In the genomic region with DNA sequence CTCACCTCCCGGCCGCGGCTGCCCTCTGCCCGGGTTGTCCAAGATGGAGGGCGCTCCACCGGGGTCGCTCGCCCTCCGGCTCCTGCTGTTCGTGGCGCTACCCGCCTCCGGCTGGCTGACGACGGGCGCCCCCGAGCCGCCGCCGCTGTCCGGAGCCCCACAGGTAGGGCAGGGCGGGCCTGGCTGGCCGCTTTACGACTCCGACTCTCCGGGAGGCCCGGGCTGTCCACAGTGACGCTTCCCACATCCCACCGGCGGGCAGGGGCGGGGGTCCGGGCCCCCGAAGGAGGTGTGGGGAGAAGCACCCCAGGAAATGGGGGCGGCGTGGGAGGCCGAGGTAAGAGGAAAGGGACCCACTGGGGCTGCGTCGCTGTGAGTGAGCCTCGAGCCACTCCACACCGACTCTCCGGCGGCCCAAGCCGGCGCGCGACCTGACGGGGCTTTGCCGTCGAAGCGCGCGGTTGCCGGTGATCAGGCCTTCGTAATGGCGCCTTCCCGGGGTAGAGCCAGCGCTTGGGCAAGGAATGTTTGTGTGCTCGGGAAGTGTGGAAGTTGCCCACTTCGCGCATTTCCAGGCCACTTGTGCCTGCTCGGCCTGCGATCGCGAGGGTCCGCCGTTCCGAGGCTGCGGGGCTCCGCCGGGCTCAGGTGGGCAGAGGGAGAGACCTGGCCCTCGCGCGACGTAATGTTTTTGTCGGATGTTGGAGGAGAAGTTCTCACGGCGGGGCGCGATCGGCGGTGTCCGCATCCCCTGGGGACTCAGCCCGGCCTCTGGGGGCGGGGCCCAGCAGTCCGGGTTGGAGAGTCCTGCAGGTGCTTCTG, we compare ENCODE assay signal across 8 cellular contexts. TPM values are rescaled to one million over a fixed set of nuclear protein-coding genes. Genes with fewer than 3 reads are reported as not detected.
DNase-seq lines count a peak whose midpoint lies in the region; ATAC-seq and TF ChIP-seq lines count a peak whose summit lies in the region.

A gene with protein sequence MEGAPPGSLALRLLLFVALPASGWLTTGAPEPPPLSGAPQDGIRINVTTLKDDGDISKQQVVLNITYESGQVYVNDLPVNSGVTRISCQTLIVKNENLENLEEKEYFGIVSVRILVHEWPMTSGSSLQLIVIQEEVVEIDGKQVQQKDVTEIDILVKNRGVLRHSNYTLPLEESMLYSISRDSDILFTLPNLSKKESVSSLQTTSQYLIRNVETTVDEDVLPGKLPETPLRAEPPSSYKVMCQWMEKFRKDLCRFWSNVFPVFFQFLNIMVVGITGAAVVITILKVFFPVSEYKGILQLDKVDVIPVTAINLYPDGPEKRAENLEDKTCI (plus strand): TSS at position 4 of the 822 bp plus-strand sequence. CDS start 40 bp downstream, at position 44.

- H2AFZ ChIP-seq in SK-N-SH (ENCODE audit: low read depth): peak within 1 kb of the TSS; percentile 100

- H3K4me3 Mint-ChIP-seq in Caco-2 (ENCODE audit: unreplicated experiment) (peak within 1 kb of the TSS; percentile 79), progenitor cell of endocrine pancreas (ENCODE audit: low read depth) (peak within 1 kb of the TSS; percentile 96)

- POLR2A ChIA-PET in Caco-2 (lab: Charles Lee) (interaction anchor here (0.5 to 1.2 kb wide), 4 partner anchors 21 to 240 kb away, joined by 3 to 6 read pairs (median 4); a partner anchor contains a TSS), SK-N-SH (lab: Yijun Ruan, JAX) (interaction anchor here (0.5 to 1.0 kb wide), 2 partner anchors 21 to 577 kb away, joined by 3 to 5 read pairs; a partner anchor contains a TSS)

- H3K9me3 Mint-ChIP-seq in Caco-2 (ENCODE audit: unreplicated experiment) (no peaks in the 10 kb centered on the region), progenitor cell of endocrine pancreas (ENCODE audit: low read depth) (no peaks in the 10 kb centered on the region)

- CTCF ChIA-PET in Caco-2 (lab: Charles Lee) (interaction anchor here (0.6 to 1.8 kb wide), 11 partner anchors 10 to 1301 kb away, joined by 3 to 13 read pairs (median 4); a partner anchor contains a TSS), SK-N-SH (lab: Yijun Ruan, JAX) (interaction anchor here (0.6 to 1.7 kb wide), 4 partner anchors 14 to 357 kb away, joined by 3 to 11 read pairs (median 6); no protein-coding TSS in a partner anchor)

- H3K36me3 Mint-ChIP-seq in Caco-2 (ENCODE audit: insufficient read depth, unreplicated experiment) (no peaks in the 10 kb centered on the region), progenitor cell of endocrine pancreas (ENCODE audit: insufficient read depth) (no peaks in the 10 kb centered on the region)

- no peak for TF ChIP-seq RAD21 in SK-N-SH (IDR thresholded peaks at IDR 0.05; ENCODE audit: low read length)

- ATAC-seq in GM19455 (IDR thresholded peaks at IDR 0.05; ENCODE audit: unreplicated experiment): peak; percentile 35
- peak; percentile 25 to 57 (median 43) for ATAC-seq in heart left ventricle

- peaks cover 20% of the 10 kb centered on the region for H3F3A ChIP-seq in SK-N-SH (replicated peaks; ENCODE audit: insufficient read depth)

- H3K9me2 ChIP-seq in SK-N-SH: no peaks in the 10 kb centered on the region

- H3K27ac Mint-ChIP-seq in Caco-2 (ENCODE audit: unreplicated experiment) (peak within 1 kb of the TSS; percentile 77), progenitor cell of endocrine pancreas (peak within 1 kb of the TSS; percentile 99)

- peak within 1 kb of the TSS; percentile 99 for H3K4me3 ChIP-seq in Caco-2 (ENCODE audit: low read depth, low read length)
- H3K4me3 ChIP-seq in SK-N-SH (ENCODE audit: low read depth in 2 of 2, low read length in 1 of 2): peak within 1 kb of the TSS; percentile 86 to 91
- peak within 1 kb of the TSS; percentile 60 to 100 (median 90) for H3K4me3 ChIP-seq in heart left ventricle

- no peak for TF ChIP-seq EP300 in SK-N-SH (IDR thresholded peaks at IDR 0.05; ENCODE audit: borderline replicate concordance in 1 of 2, low read depth in 1 of 2, low read length in 1 of 2)

- TF ChIP-seq POLR2A in heart left ventricle (IDR thresholded peaks at IDR 0.05): peak in 1 of 2 donors; percentile 40

- H3K27me3 ChIP-seq in Caco-2 (replicated peaks; ENCODE audit: control insufficient read depth, insufficient read depth, low read length) (no peaks in the 10 kb centered on the region), SK-N-SH (ENCODE audit: insufficient read depth) (no peaks in the 10 kb centered on the region), heart left ventricle (no peaks in the 10 kb centered on the region)

- H3K27me3 Mint-ChIP-seq in Caco-2 (ENCODE audit: insufficient read depth, unreplicated experiment): no peaks in the 10 kb centered on the region
- H3K27me3 Mint-ChIP-seq in progenitor cell of endocrine pancreas: peaks cover 6% of the 10 kb centered on the region

- TF ChIP-seq CTCF in Caco-2 (IDR thresholded peaks at IDR 0.05; ENCODE audit: insufficient read depth in 1 of 2, low read depth in 1 of 2, low read length in 1 of 2, severe bottlenecking in 1 of 2, unreplicated experiment in 1 of 2) (no peak), SK-N-SH (IDR thresholded peaks at IDR 0.05) (no peak), heart left ventricle (IDR thresholded peaks at IDR 0.05) (no peak), progenitor cell of endocrine pancreas (IDR thresholded peaks at IDR 0.05; ENCODE audit: unreplicated experiment) (no peak)

- H3K36me3 ChIP-seq in Caco-2 (ENCODE audit: control insufficient read depth, insufficient read depth, low read length) (no peaks in the 10 kb centered on the region), SK-N-SH (replicated peaks in 1 of 2; ENCODE audit: control insufficient read depth in 1 of 2, insufficient read depth in 2 of 2, low read length in 1 of 2) (no peaks in the 10 kb centered on the region), heart left ventricle (no peaks in the 10 kb centered on the region)

- H3K9me3 ChIP-seq in Caco-2 (no peaks in the 10 kb centered on the region), SK-N-SH (no peaks in the 10 kb centered on the region), heart left ventricle (no peaks in the 10 kb centered on the region)

- peak within 1 kb of the TSS; percentile 87 for H3K4me2 ChIP-seq in SK-N-SH

- intact Hi-C loops in Caco-2 (cut with micrococcal nuclease; ENCODE audit: unreplicated experiment) (loop anchor here (1.0 to 10.0 kb wide), 3 partner anchors 20 to 298 kb away; a partner anchor contains a TSS), heart left ventricle (cut with DNase I) (loop anchor here in 6 of 10 donors (5.0 to 10.0 kb wide), 6 partner anchors 78 to 361 kb away; a partner anchor contains a TSS)

- DNase-seq in Caco-2 (peak; percentile 65 to 70), HUDEP-2 (lab: John Stamatoyannopoulos, UW; ENCODE audit: unreplicated experiment in 76 of 76) (peak in 40 of 76 experiments; percentile 15 to 95 (median 54)), SK-N-SH (peak; percentile 52), heart left ventricle (peak; percentile 49 to 68 (median 54)), progenitor cell of endocrine pancreas (ENCODE audit: low spot score, unreplicated experiment) (peak; percentile 49), NCI-H2081 treated with DMSO at 0.1 percent for 48 hours (lab: John Stamatoyannopoulos, UW) (no peak)

- H4K20me1 ChIP-seq in SK-N-SH (ENCODE audit: insufficient read depth): peaks cover 18% of the 10 kb centered on the region

- H3K79me2 ChIP-seq in SK-N-SH (ENCODE audit: insufficient read depth): peaks cover 48% of the 10 kb centered on the region

- H3K27ac ChIP-seq in SK-N-SH (ENCODE audit: low read depth in 2 of 2, low read length in 1 of 2) (peak within 1 kb of the TSS; percentile 66 to 84), adipose tissue (ENCODE audit: low read depth, low read length) (peak within 1 kb of the TSS; percentile 6), heart left ventricle (peak within 1 kb of the TSS; percentile 72 to 97 (median 92))

- 2% methylated on average over 23 of the region's 85 CpGs for WGBS in SK-N-SH (ENCODE audit: low lambda C conversion rate)
- 0 to 1% (median 0%) methylated on average over 69 to 85 of the region's 85 CpGs for WGBS in adipose tissue, 3 donors
- WGBS in heart left ventricle, 4 donors: 0 to 1% (median 0%) methylated on average over 15 to 85 of the region's 85 CpGs

- BruUV-seq in Caco-2 (replicated peaks; lab: Mats Ljungman, UMichigan): no TSS peak

- peak within 1 kb of the TSS; percentile 94 for H3K9ac ChIP-seq in SK-N-SH

- H3K4me1 ChIP-seq in Caco-2 (no peaks in the 10 kb centered on the region), SK-N-SH (ENCODE audit: control insufficient read depth in 1 of 2, insufficient read depth in 2 of 2, low read depth in 1 of 2, low read length in 1 of 2) (peaks cover 2 to 4% of the 10 kb centered on the region in 2 experiments; a peak in 3 of 4 replicates), heart left ventricle (peaks cover 0 to 25% (median 9%) of the 10 kb centered on the region in 12 donors)

- no peaks in the 10 kb centered on the region for H3K4me1 Mint-ChIP-seq in Caco-2 (ENCODE audit: low read depth, unreplicated experiment)
- H3K4me1 Mint-ChIP-seq in progenitor cell of endocrine pancreas (ENCODE audit: low read depth): peaks cover 13% of the 10 kb centered on the region

TF ChIP-seq in SK-N-SH, 30 proteins besides CTCF, POLR2A, EP300 and RAD21:
- TF ChIP-seq YY1 (IDR thresholded peaks at IDR 0.05; ENCODE audit: low read depth): peak; percentile 72
- TF ChIP-seq, protein P1, sequence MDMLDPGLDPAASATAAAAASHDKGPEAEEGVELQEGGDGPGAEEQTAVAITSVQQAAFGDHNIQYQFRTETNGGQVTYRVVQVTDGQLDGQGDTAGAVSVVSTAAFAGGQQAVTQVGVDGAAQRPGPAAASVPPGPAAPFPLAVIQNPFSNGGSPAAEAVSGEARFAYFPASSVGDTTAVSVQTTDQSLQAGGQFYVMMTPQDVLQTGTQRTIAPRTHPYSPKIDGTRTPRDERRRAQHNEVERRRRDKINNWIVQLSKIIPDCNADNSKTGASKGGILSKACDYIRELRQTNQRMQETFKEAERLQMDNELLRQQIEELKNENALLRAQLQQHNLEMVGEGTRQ (IDR thresholded peaks at IDR 0.05; ENCODE audit: borderline replicate concordance, low read depth, low read length): no peak
- TF ChIP-seq TAF1 (IDR thresholded peaks at IDR 0.05; ENCODE audit: borderline replicate concordance, low read depth, low read length): peak; percentile 63; the same call in 1 of the 2 replicates
- no peak for TF ChIP-seq NRF1 (IDR thresholded peaks at IDR 0.05; ENCODE audit: low read depth, low read length)
- TF ChIP-seq MXI1 (IDR thresholded peaks at IDR 0.05; ENCODE audit: low read depth, low read length): no peak

RNA-seq across cellular contexts. Expression of the gene that starts here (rescaled TPM):
- total RNA-seq in Caco-2 (2022): 29.6 and 34.9 TPM in 2 replicates
- 24.4 and 27.8 TPM in 2 replicates for polyA plus RNA-seq in SK-N-SH (2012; rRNA removed)
- 34.5 and 41.4 TPM in 2 replicates for polyA plus RNA-seq in SK-N-SH (2012; cell fraction: cytosol; rRNA removed)
- 8.5 and 12.2 TPM in 2 replicates for polyA plus RNA-seq in SK-N-SH (2012; cell fraction: nucleus; rRNA removed)
- 10 to 100 TPM; 22.1 to 49.6 (median 40.2) TPM for polyA plus RNA-seq in adipose tissue
- total RNA-seq in heart left ventricle: 10 to 100 TPM; 42.4 to 60.5 (median 52.7) TPM
- polyA plus RNA-seq in heart left ventricle: 10 to 100 TPM; 25.3 to 48.5 TPM
- total RNA-seq in progenitor cell of endocrine pancreas: 25.9 and 26.3 TPM in 2 replicates

Comparison
In these comparisons a context has a peak if more than half of its experiments do, and no peak if none do; other contexts are left out.
1. H3K27ac ChIP-seq: peak in every context shown above with its lines; median percentile 92 in heart left ventricle; 75 in SK-N-SH; 6 in adipose tissue.